Comparison of ENCODE assay signal across 14 cellular contexts in genomic region chr14:32330356-32331226, GRCh38. TPM values are rescaled to one million over a fixed set of nuclear protein-coding genes. Genes with fewer than 3 reads are reported as not detected.
DNase-seq lines count a peak whose midpoint lies in the region; ATAC-seq, FAIRE-seq and TF ChIP-seq lines count a peak whose summit lies in the region.
"Had no signal": no experiment of that assay in that cellular context is flagged by ENCODE, and none has a peak within 500 bp of the region (broad histone marks: within the 10 kb centered on the region; RNA-seq: fewer than 3 reads in every experiment).

No MANE protein-coding gene starts in this region.

- H3K4me1 Mint-ChIP-seq in nephron progenitor cell, result peaks cover 39% of the 10 kb centered on the region
- H3K4me1 Mint-ChIP-seq in activated naive CD4-positive, alpha-beta T cell treated with anti-CD3 and anti-CD28 coated beads for 36 hours (ENCODE audit: low read depth), result peaks cover 2% of the 10 kb centered on the region

- intact Hi-C loops in activated naive CD4-positive, alpha-beta T cell treated with anti-CD3 and anti-CD28 coated beads for 36 hours (cut with micrococcal nuclease), result no loop called here

- H3K27ac Mint-ChIP-seq in nephron progenitor cell, result peak overlapping the region; percentile 53
- no peak overlapping the region for H3K27ac Mint-ChIP-seq in activated naive CD4-positive, alpha-beta T cell treated with anti-CD3 and anti-CD28 coated beads for 36 hours

- H3K4me3 Mint-ChIP-seq in nephron progenitor cell, result no peak overlapping the region
- no peak overlapping the region for H3K4me3 Mint-ChIP-seq in activated naive CD4-positive, alpha-beta T cell treated with anti-CD3 and anti-CD28 coated beads for 36 hours

- DNase-seq in D721Med (ENCODE audit: insufficient read length, low spot score) (no peak), NCI-H2029 (lab: John Stamatoyannopoulos, UW) (peak; percentile 87), cerebellar cortex (ENCODE audit: low spot score) (peak; percentile 43), nephron progenitor cell (no peak), omental fat pad (ENCODE audit: low spot score) (no peak), AG08396 (ENCODE audit: low spot score) (no peak), hepatic stellate cell (ENCODE audit: low spot score) (no peak)
- DNase-seq in activated naive CD4-positive, alpha-beta T cell treated with anti-CD3 and anti-CD28 coated beads for 36 hours, result no peak
- DNase-seq: activated CD4-positive, alpha-beta T cell treated with anti-CD3 and anti-CD28 coated beads, Interleukin-2, amount 50 U/mL, for 4 hours; activated effector memory CD4-positive, alpha-beta T cell treated with Interleukin-2 at 50 U/mL for 16 hours; MG63; upper lobe of left lung had no signal

- no peaks in the 10 kb centered on the region for H3K36me3 Mint-ChIP-seq in nephron progenitor cell (ENCODE audit: low read depth)
- no peaks in the 10 kb centered on the region for H3K36me3 Mint-ChIP-seq in activated naive CD4-positive, alpha-beta T cell treated with anti-CD3 and anti-CD28 coated beads for 36 hours (ENCODE audit: low read depth)

- FAIRE-seq in D721Med (lab: Jason Lieb, UNC), result peak; percentile 61
- FAIRE-seq: frontal cortex had no signal

- peaks cover 5% of the 10 kb centered on the region for H3K27me3 Mint-ChIP-seq in nephron progenitor cell (ENCODE audit: low read depth, poor library complexity)
- H3K27me3 Mint-ChIP-seq in activated naive CD4-positive, alpha-beta T cell treated with anti-CD3 and anti-CD28 coated beads for 36 hours (ENCODE audit: low read depth), result no peaks in the 10 kb centered on the region

- TF ChIP-seq CTCF in D721Med (IDR thresholded peaks at IDR 0.05; ENCODE audit: insufficient read depth, missing control alignments) (no peak), nephron progenitor cell (IDR thresholded peaks at IDR 0.05) (no peak), omental fat pad (IDR thresholded peaks at IDR 0.05) (no peak)

- no peak for ATAC-seq in omental fat pad (ENCODE audit: low FRiP score)
- ATAC-seq: Right ventricle myocardium inferior had no signal

- CTCF ChIA-PET in activated naive CD4-positive, alpha-beta T cell treated with anti-CD3 and anti-CD28 coated beads for 36 hours (lab: Charles Lee), result interaction anchor here (0.6 kb wide), 2 partner anchors 46 to 183 kb away, joined by 3 read pairs; no protein-coding TSS in a partner anchor

- H3K9me3 Mint-ChIP-seq in nephron progenitor cell, result no peaks in the 10 kb centered on the region
- H3K9me3 Mint-ChIP-seq in activated naive CD4-positive, alpha-beta T cell treated with anti-CD3 and anti-CD28 coated beads for 36 hours, result no peaks in the 10 kb centered on the region

RNA-seq across cellular contexts. Expression of gene AKAP6, which starts 1.5 kb away (rescaled TPM):
- total RNA-seq in omental fat pad, result 1 to 10 TPM; 3.3 to 8.7 (median 5.2) TPM
- total RNA-seq in activated naive CD4-positive, alpha-beta T cell treated with anti-CD3 and anti-CD28 coated beads for 36 hours, result 1 to 10 TPM; 2.0 to 2.4 TPM

Comparison
In these comparisons a context has a peak if more than half of its experiments do, and no peak if none do; other contexts are left out.
1. DNase-seq: peak in NCI-H2029 (single experiment) and cerebellar cortex (single experiment); none in D721Med (single experiment), nephron progenitor cell (single experiment), omental fat pad (single experiment), activated naive CD4-positive, alpha-beta T cell treated with anti-CD3 and anti-CD28 coated beads for 36 hours (single experiment), AG08396 (single experiment) and hepatic stellate cell (single experiment).